Comparison of ENCODE assay signal across 19 cellular contexts in genomic region chr18:5103693-5104092, GRCh38.
"Had no signal": no experiment of that assay in that cellular context is flagged by ENCODE, and none has a peak within 500 bp of the region (broad histone marks: within the 10 kb centered on the region; RNA-seq: fewer than 3 reads in every experiment).

No MANE protein-coding gene starts in this region.

- DNase-seq: effector CD4-positive, alpha-beta T cell; endodermal cell; foreskin keratinocyte; left colon; left ventricle myocardium superior; mesenchymal stem cell; nephron progenitor cell; sigmoid colon; stimulated activated CD4-positive, alpha-beta T cell treated with anti-CD3 and anti-CD28 coated beads, Interleukin-2, amount 100 ng/mL, for 24 hours; stimulated activated CD4-positive, alpha-beta T cell treated with anti-CD3 and anti-CD28 coated beads, Interleukin-4, amount 100 ng/mL, for 4 hours; thyroid gland had no signal

- H3K9me3 Mint-ChIP-seq: endodermal cell; naive thymus-derived CD4-positive, alpha-beta T cell; nephron progenitor cell had no signal

- H3K4me3 Mint-ChIP-seq: endodermal cell; naive thymus-derived CD4-positive, alpha-beta T cell; nephron progenitor cell had no signal

- H3K4me3 ChIP-seq: coronary artery, hepatocyte, lung, right atrium auricular region, sigmoid colon, skin epidermis, suprapubic skin, thyroid gland had no signal

- H3K36me3 ChIP-seq: neutrophil, right atrium auricular region, sigmoid colon, suprapubic skin, thyroid gland had no signal

- H3K27me3 Mint-ChIP-seq: naive thymus-derived CD4-positive, alpha-beta T cell had no signal

- H3K4me1 ChIP-seq: foreskin keratinocyte, right atrium auricular region, sigmoid colon, suprapubic skin, thyroid gland had no signal

- H3K36me3 Mint-ChIP-seq: naive thymus-derived CD4-positive, alpha-beta T cell had no signal

- H3K27me3 ChIP-seq: foreskin keratinocyte, hepatocyte, neutrophil, right atrium auricular region, sigmoid colon, suprapubic skin, thyroid gland had no signal

- H3K9me3 ChIP-seq: neutrophil, right atrium auricular region, sigmoid colon, suprapubic skin, thyroid gland had no signal

- ATAC-seq: foreskin keratinocyte; left colon; left ventricle myocardium superior; naive thymus-derived CD4-positive, alpha-beta T cell had no signal

- H3K27ac Mint-ChIP-seq: nephron progenitor cell had no signal

- H3K27ac ChIP-seq: coronary artery, foreskin keratinocyte, hepatocyte, neutrophil, right atrium auricular region, sigmoid colon, skin epidermis, suprapubic skin, thyroid gland had no signal
